Comparison of ENCODE assay signal across 9 cellular contexts in the genomic region with DNA sequence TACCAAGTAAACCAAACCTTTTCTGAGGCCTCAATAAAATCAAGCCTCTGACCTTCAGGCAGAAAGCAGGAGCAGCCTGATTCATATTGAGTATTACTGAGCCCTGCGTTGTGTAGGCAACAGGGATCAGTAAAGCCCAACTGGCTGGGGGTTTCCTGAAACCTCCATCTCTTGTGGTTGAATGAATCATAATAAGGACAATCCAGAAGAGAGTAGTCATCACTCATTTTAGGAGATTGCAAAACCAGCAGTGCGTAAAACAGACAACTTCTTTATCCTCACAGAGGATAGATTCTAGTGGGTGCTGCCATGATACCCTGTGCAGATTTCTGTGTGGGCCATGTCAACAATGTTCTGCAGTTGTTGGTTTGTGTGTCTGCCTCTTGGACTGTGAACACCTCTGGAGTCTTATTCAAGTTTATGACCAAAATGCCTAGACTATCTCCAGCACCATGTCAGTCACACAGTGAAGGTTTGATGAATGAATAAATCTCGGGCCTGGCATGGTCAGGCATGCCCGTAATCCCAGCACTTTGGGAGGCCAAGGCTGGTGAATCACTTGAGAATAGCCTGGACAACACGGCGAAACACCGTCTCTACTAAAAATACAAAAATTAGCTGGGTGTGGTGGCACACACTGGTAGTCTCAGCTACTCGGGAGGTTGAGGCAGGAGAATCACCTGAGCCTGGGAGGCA. TPM values are rescaled to one million over a fixed set of nuclear protein-coding genes. Genes with fewer than 3 reads are reported as not detected.
A peak's percentile ranks its signal among the peaks of the same experiment; 100 is the strongest.
DNase-seq lines count a peak whose midpoint lies in the region; ATAC-seq and TF ChIP-seq lines count a peak whose summit lies in the region.
"Had no signal": no experiment of that assay in that cellular context is flagged by ENCODE, and none has a peak within 500 bp of the region (broad histone marks: within the 10 kb centered on the region; RNA-seq: fewer than 3 reads in every experiment).

No MANE protein-coding gene starts in this region.

- no peak for TF ChIP-seq CTCF in AG04450 (IDR thresholded peaks at IDR 0.05; ENCODE audit: low read depth, low read length)

- intact Hi-C loops in activated CD4-positive, alpha-beta memory T cell treated with anti-CD3 and anti-CD28 coated beads for 36 hours (cut with micrococcal nuclease): loop anchor here (1.0 to 5.0 kb wide), 5 partner anchors 28 to 71 kb away; no protein-coding TSS in a partner anchor

- H3K27me3 Mint-ChIP-seq in activated CD4-positive, alpha-beta memory T cell treated with anti-CD3 and anti-CD28 coated beads for 36 hours: no peaks in the 10 kb centered on the region

- no peak overlapping the region for H3K27ac Mint-ChIP-seq in activated CD4-positive, alpha-beta memory T cell treated with anti-CD3 and anti-CD28 coated beads for 36 hours

- H3K4me1 ChIP-seq in mesenchymal stem cell (ENCODE audit: control insufficient read depth, insufficient read depth, low read depth, low read length): peaks cover 11% of the 10 kb centered on the region

- no peaks in the 10 kb centered on the region for H3K36me3 Mint-ChIP-seq in activated CD4-positive, alpha-beta memory T cell treated with anti-CD3 and anti-CD28 coated beads for 36 hours

- H2AFZ ChIP-seq in mesenchymal stem cell (ENCODE audit: low read depth, low read length): no peak overlapping the region

- no peaks in the 10 kb centered on the region for H3K79me1 ChIP-seq in mesenchymal stem cell (replicated peaks; ENCODE audit: low read length, poor library complexity, severe bottlenecking)

- no peaks in the 10 kb centered on the region for H3K9me3 Mint-ChIP-seq in activated CD4-positive, alpha-beta memory T cell treated with anti-CD3 and anti-CD28 coated beads for 36 hours

- H3K27ac ChIP-seq in AG04450 (ENCODE audit: low read depth, low read length): peak overlapping the region; percentile 94
- peak overlapping the region; percentile 99 for H3K27ac ChIP-seq in mesenchymal stem cell (ENCODE audit: low read length, poor library complexity, severe bottlenecking)

- H3K4me3 Mint-ChIP-seq in activated CD4-positive, alpha-beta memory T cell treated with anti-CD3 and anti-CD28 coated beads for 36 hours: no peak overlapping the region

- H2AK5ac ChIP-seq in mesenchymal stem cell (ENCODE audit: low read length, severe bottlenecking): peak overlapping the region; percentile 71

- no peak overlapping the region for H3K14ac ChIP-seq in mesenchymal stem cell (ENCODE audit: low read length in 2 of 2)

- DNase-seq in AG04450 (ENCODE audit: low read depth, low spot score) (peak; percentile 93), mesenchymal stem cell (peak; percentile 99), NCI-H774 (lab: John Stamatoyannopoulos, UW) (no peak), NCI-H82 treated with DMSO at 0.1 percent for 48 hours (lab: John Stamatoyannopoulos, UW; ENCODE audit: unreplicated experiment) (no peak)
- DNase-seq in activated CD4-positive, alpha-beta memory T cell treated with anti-CD3 and anti-CD28 coated beads for 36 hours: peak; percentile 62

- H2BK15ac ChIP-seq in mesenchymal stem cell (ENCODE audit: low read depth, poor library complexity, severe bottlenecking): no peak overlapping the region

- peak overlapping the region in 1 of 2 experiments; percentile 89 for H3K4ac ChIP-seq in mesenchymal stem cell (ENCODE audit: low read depth in 1 of 2, low read length in 2 of 2)

- peak overlapping the region; percentile 54 for H2BK120ac ChIP-seq in mesenchymal stem cell (ENCODE audit: low read depth, low read length)

- H3K4me3 ChIP-seq in AG04450 (ENCODE audit: low read depth, low read length) (no peak overlapping the region), mesenchymal stem cell (ENCODE audit: insufficient read depth in 1 of 2, low read depth in 1 of 2, low read length in 2 of 2) (peak overlapping the region in 1 of 2 experiments; percentile 10)
- H3K4me3 ChIP-seq: tibial nerve had no signal

- no peaks in the 10 kb centered on the region for H3K27me3 ChIP-seq in AG04450 (ENCODE audit: control insufficient read depth, insufficient read depth, low read length)
- no peaks in the 10 kb centered on the region for H3K27me3 ChIP-seq in mesenchymal stem cell (ENCODE audit: control insufficient read depth in 1 of 2, insufficient read depth in 1 of 2, low read length in 2 of 2)
- H3K27me3 ChIP-seq: tibial nerve had no signal

- POLR2A ChIA-PET in AG04450 (lab: Yijun Ruan, JAX): interaction anchor here (0.7 kb wide), 1 partner anchor 517 kb away, joined by 7 read pairs; no protein-coding TSS in a partner anchor
- POLR2A ChIA-PET in activated CD4-positive, alpha-beta memory T cell treated with anti-CD3 and anti-CD28 coated beads for 36 hours (lab: Charles Lee): no interaction called here

- H3K36me3 ChIP-seq in mesenchymal stem cell (ENCODE audit: control insufficient read depth in 1 of 2, insufficient read depth in 2 of 2, low read depth in 1 of 2, low read length in 2 of 2): peaks cover 0 to 4% of the 10 kb centered on the region in 2 experiments
- H3K36me3 ChIP-seq: tibial nerve had no signal

- H3K9ac ChIP-seq in mesenchymal stem cell (ENCODE audit: low read length): peak overlapping the region; percentile 91

- H3K23ac ChIP-seq in mesenchymal stem cell (ENCODE audit: low read length in 2 of 2): peak overlapping the region in 1 of 2 experiments; percentile 34

- peak; percentile 79 for ATAC-seq in GM18909 (IDR thresholded peaks at IDR 0.05; ENCODE audit: poor library complexity, unreplicated experiment)
- ATAC-seq in HG03378 (IDR thresholded peaks at IDR 0.05; ENCODE audit: unreplicated experiment): peak; percentile 69
- ATAC-seq in GM18519 (IDR thresholded peaks at IDR 0.05; ENCODE audit: low FRiP score, unreplicated experiment): no peak

- H2BK5ac ChIP-seq in mesenchymal stem cell (ENCODE audit: low read depth, low read length, poor library complexity, severe bottlenecking): peak overlapping the region; percentile 83

- peak overlapping the region; percentile 26 for H3K4me2 ChIP-seq in mesenchymal stem cell (ENCODE audit: low read length, poor library complexity, severe bottlenecking)

- CTCF ChIA-PET in AG04450 (lab: Charles Lee): no interaction called here
- CTCF ChIA-PET in activated CD4-positive, alpha-beta memory T cell treated with anti-CD3 and anti-CD28 coated beads for 36 hours (lab: Charles Lee): no interaction called here

- 0 out of 2 replicates have a peak, but pooled peaks cover 3% of the 10 kb centered on the region for H3K9me3 ChIP-seq in AG04450 (ENCODE audit: control insufficient read depth, insufficient read depth, low read length)
- no peaks in the 10 kb centered on the region for H3K9me3 ChIP-seq in mesenchymal stem cell (ENCODE audit: control insufficient read depth, low read length)
- H3K9me3 ChIP-seq: tibial nerve had no signal

- peak overlapping the region; percentile 70 to 79 for H2BK12ac ChIP-seq in mesenchymal stem cell (ENCODE audit: low read length in 2 of 2)

- H4K91ac ChIP-seq in mesenchymal stem cell (ENCODE audit: low read length): peak overlapping the region; percentile 85

- H3K4me1 Mint-ChIP-seq in activated CD4-positive, alpha-beta memory T cell treated with anti-CD3 and anti-CD28 coated beads for 36 hours (ENCODE audit: low read depth): peaks cover 10% of the 10 kb centered on the region

- 43% methylated on average over 7 of the region's 8 CpGs for WGBS in mesenchymal stem cell

- H3K18ac ChIP-seq in mesenchymal stem cell (ENCODE audit: low read depth in 1 of 2, low read length in 2 of 2): peak overlapping the region; percentile 68 to 84

- H4K8ac ChIP-seq in mesenchymal stem cell (ENCODE audit: low read length): peak overlapping the region; percentile 94

RNA-seq across cellular contexts. Expression of a gene that starts 51.8 kb away (rescaled TPM):
- 1.4 and 1.9 TPM in 2 replicates for polyA plus RNA-seq in AG04450 (2011; rRNA removed)
- polyA minus RNA-seq in AG04450 (2011; rRNA and poly(A)+ RNA removed): 0.97 and 1.2 TPM in 2 replicates
- under 1 TPM; 0.22 to 0.31 TPM for total RNA-seq in activated CD4-positive, alpha-beta memory T cell treated with anti-CD3 and anti-CD28 coated beads for 36 hours
- 122 TPM for polyA plus RNA-seq in mesenchymal stem cell (2013, experiment 1 of 2)
- 127 TPM for polyA plus RNA-seq in mesenchymal stem cell (2013, experiment 2 of 2)

Comparison
In these comparisons a context has a peak if more than half of its experiments do, and no peak if none do; other contexts are left out.
1. DNase-seq: peak in AG04450 (single experiment), activated CD4-positive, alpha-beta memory T cell treated with anti-CD3 and anti-CD28 coated beads for 36 hours (single experiment) and mesenchymal stem cell (single experiment); none in NCI-H774 (single experiment) and NCI-H82 treated with DMSO at 0.1 percent for 48 hours (single experiment).